2 cellular contexts compared by ENCODE assay signal in the genomic region with DNA sequence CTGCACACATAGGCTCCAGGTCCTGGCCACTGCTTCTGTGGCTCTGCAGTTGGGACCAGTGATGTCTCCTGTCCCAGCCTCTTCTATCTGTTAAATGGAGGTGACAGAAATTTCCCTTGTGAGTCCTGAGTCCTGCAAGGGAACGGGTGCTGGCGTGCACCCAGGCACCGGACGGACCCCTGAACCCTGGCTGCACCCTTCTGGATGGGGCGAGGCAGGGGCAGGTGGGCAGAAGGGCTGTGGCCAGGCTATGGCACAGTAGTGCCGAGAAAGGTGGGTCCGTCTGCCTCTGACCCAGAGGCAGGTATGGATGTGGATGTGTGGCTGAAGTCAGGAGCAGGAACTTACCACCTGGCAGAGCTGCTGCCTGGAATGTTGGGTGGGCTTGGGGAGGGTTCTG.
TF ChIP-seq lines count a peak whose summit lies in the region.

No MANE protein-coding gene starts in this region.

TF ChIP-seq in IMR-90, 13 proteins besides CTCF, POLR2A, EP300 and RAD21:
- TF ChIP-seq RFX5 (IDR thresholded peaks at IDR 0.05; ENCODE audit: low read depth, low read length), result no peak

TF ChIP-seq in H1, 55 proteins besides CTCF, POLR2A, EP300 and RAD21:
- TF ChIP-seq NRF1 (IDR thresholded peaks at IDR 0.05; ENCODE audit: low read depth, low read length) (no peak), MAFK (IDR thresholded peaks at IDR 0.05; ENCODE audit: low read depth, low read length) (no peak), KDM1A (IDR thresholded peaks at IDR 0.05; ENCODE audit: borderline replicate concordance, low read length) (no peak), EZH2 (IDR thresholded peaks at IDR 0.05; ENCODE audit: low read depth, low read length, severe bottlenecking) (no peak), SIRT6 (IDR thresholded peaks at IDR 0.05; ENCODE audit: low read length) (no peak), SP4 (IDR thresholded peaks at IDR 0.05; ENCODE audit: low read length) (no peak), BRCA1 (IDR thresholded peaks at IDR 0.05; ENCODE audit: low read depth, low read length) (no peak), KDM4A (IDR thresholded peaks at IDR 0.05; ENCODE audit: low read depth, low read length, severe bottlenecking) (no peak), SIX5 (IDR thresholded peaks at IDR 0.05; ENCODE audit: low read depth, low read length) (no peak), FOSL1 (IDR thresholded peaks at IDR 0.05; ENCODE audit: insufficient read depth, low read depth, low read length) (no peak), JUN (IDR thresholded peaks at IDR 0.05; ENCODE audit: low read depth, low read length) (no peak), NANOG (IDR thresholded peaks at IDR 0.05; ENCODE audit: insufficient read depth, low read depth, low read length, poor library complexity, severe bottlenecking) (no peak), TBP (IDR thresholded peaks at IDR 0.05; ENCODE audit: low read depth, low read length) (no peak), CTBP2 (IDR thresholded peaks at IDR 0.05; ENCODE audit: borderline replicate concordance, insufficient read depth, insufficient read length, low read length) (no peak), CBX5 (IDR thresholded peaks at IDR 0.05; ENCODE audit: low read depth, low read length) (no peak), RNF2 (IDR thresholded peaks at IDR 0.05; ENCODE audit: borderline replicate concordance, low read depth, low read length, missing control alignments, poor library complexity, severe bottlenecking) (no peak), RXRA (IDR thresholded peaks at IDR 0.05; ENCODE audit: insufficient read depth, low read depth, low read length) (no peak), BCL11A (IDR thresholded peaks at IDR 0.05; ENCODE audit: low read depth in 2 of 2, low read length in 2 of 2) (no peak), POU5F1 (IDR thresholded peaks at IDR 0.05; ENCODE audit: low read depth, low read length) (no peak)
- TF ChIP-seq, protein P1, sequence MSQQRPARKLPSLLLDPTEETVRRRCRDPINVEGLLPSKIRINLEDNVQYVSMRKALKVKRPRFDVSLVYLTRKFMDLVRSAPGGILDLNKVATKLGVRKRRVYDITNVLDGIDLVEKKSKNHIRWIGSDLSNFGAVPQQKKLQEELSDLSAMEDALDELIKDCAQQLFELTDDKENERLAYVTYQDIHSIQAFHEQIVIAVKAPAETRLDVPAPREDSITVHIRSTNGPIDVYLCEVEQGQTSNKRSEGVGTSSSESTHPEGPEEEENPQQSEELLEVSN (IDR thresholded peaks at IDR 0.05), result no peak
